ENCODE assay signal across 12 cellular contexts in genomic region chr9:92608221-92609141, GRCh38.
A peak's percentile ranks its signal among the peaks of the same experiment; 100 is the strongest.
DNase-seq lines count a peak whose midpoint lies in the region; ATAC-seq and TF ChIP-seq lines count a peak whose summit lies in the region.
"Had no signal": no experiment of that assay in that cellular context is flagged by ENCODE, and none has a peak within 500 bp of the region (broad histone marks: within the 10 kb centered on the region; RNA-seq: fewer than 3 reads in every experiment).

No MANE protein-coding gene starts in this region.

- no peak for TF ChIP-seq CTCF in GM23338 (conservative IDR thresholded peaks at IDR 0.05; ENCODE audit: low read depth in 2 of 2)
- no peak for TF ChIP-seq CTCF in omental fat pad (IDR thresholded peaks at IDR 0.05)
- no peak for TF ChIP-seq CTCF in mucosa of descending colon (IDR thresholded peaks at IDR 0.05)

- H3K27ac ChIP-seq in GM23338 (ENCODE audit: low read depth) = 0 out of 2 replicates have a peak overlapping the region, but pooled peaks have one; percentile 45

- peak; percentile 74 for ATAC-seq in GM23338
- ATAC-seq in left cardiac atrium = peak; percentile 64 to 77
- ATAC-seq in sciatic nerve = peak; percentile 56
- no peak for ATAC-seq in omental fat pad (ENCODE audit: low FRiP score)
- no peak for ATAC-seq in mucosa of descending colon
- ATAC-seq: CD8-positive, alpha-beta T cell; GM12878 had no signal

- no peak overlapping the region for H2AFZ ChIP-seq in GM23338

- no peak overlapping the region for H3K4me3 ChIP-seq in GM23338
- no peak overlapping the region for H3K4me3 ChIP-seq in adipocyte (ENCODE audit: low read length)
- no peak overlapping the region for H3K4me3 ChIP-seq in mucosa of descending colon
- H3K4me3 ChIP-seq: GM12878 had no signal

- intact Hi-C loops in left cardiac atrium (cut with DNase I) = no loop called here
- intact Hi-C loops in sciatic nerve (cut with DNase I) = no loop called here
- intact Hi-C loops in mucosa of descending colon (cut with DNase I, micrococcal nuclease) = no loop called here

- H3K4me1 Mint-ChIP-seq in GM23338 = no peaks in the 10 kb centered on the region

- H3K27ac Mint-ChIP-seq in GM23338 = peak overlapping the region; percentile 19; the same call in 1 of the 2 replicates
- H3K27ac Mint-ChIP-seq: CD8-positive, alpha-beta T cell had no signal

- no peak overlapping the region for H3K4me3 Mint-ChIP-seq in GM23338
- H3K4me3 Mint-ChIP-seq: CD8-positive, alpha-beta T cell had no signal

- H3K36me3 Mint-ChIP-seq in GM23338 (ENCODE audit: low read depth) = peaks cover 18% of the 10 kb centered on the region

- H3K9ac ChIP-seq in adipocyte (ENCODE audit: low read length) = peak overlapping the region; percentile 3

- DNase-seq in GM23338 (ENCODE audit: low spot score) (no peak), adipocyte (ENCODE audit: low read depth) (peak; percentile 15), left cardiac atrium (peak; percentile 52), sciatic nerve (ENCODE audit: low spot score) (no peak), omental fat pad (ENCODE audit: low spot score) (no peak), dedifferentiated amniotic fluid mesenchymal stem cell (ENCODE audit: extremely low spot score) (no peak), mucosa of descending colon (no peak)
- no peak for DNase-seq in stimulated activated CD4-positive, alpha-beta T cell treated with anti-CD3 and anti-CD28 coated beads, Interleukin-1b, Interleukin-23, amount 100 ng/mL, for 48 hours
- DNase-seq: midbrain; stimulated activated CD4-positive, alpha-beta T cell treated with anti-CD3 and anti-CD28 coated beads, Interleukin-2, amount 100 ng/mL, for 24 hours had no signal

- peaks cover 8% of the 10 kb centered on the region for H3K9me3 ChIP-seq in adipocyte (ENCODE audit: control insufficient read depth, low read length)
- H3K9me3 ChIP-seq in mucosa of descending colon = no peaks in the 10 kb centered on the region

- H4K20me1 ChIP-seq in GM23338 (replicated peaks; ENCODE audit: insufficient read depth) = no peaks in the 10 kb centered on the region

- H3K4me1 ChIP-seq in GM23338 (ENCODE audit: insufficient read depth) (no peaks in the 10 kb centered on the region), adipocyte (ENCODE audit: control insufficient read depth, insufficient read depth, low read length) (peaks cover 37% of the 10 kb centered on the region), mucosa of descending colon (ENCODE audit: low read depth) (no peaks in the 10 kb centered on the region)

- no peaks in the 10 kb centered on the region; the same call in 1 of the 2 replicates for H3K9me2 ChIP-seq in GM23338 (ENCODE audit: insufficient read depth)

- no peak overlapping the region for H3K4me2 ChIP-seq in GM23338

- peaks cover 17% of the 10 kb centered on the region for H3K9me3 Mint-ChIP-seq in GM23338

- peaks cover 7% of the 10 kb centered on the region for H3K27me3 Mint-ChIP-seq in GM23338 (ENCODE audit: insufficient read depth, low read depth, poor library complexity)

- no peaks in the 10 kb centered on the region for H3F3A ChIP-seq in GM23338 (replicated peaks; ENCODE audit: low read depth)

- H3K36me3 ChIP-seq in GM23338 (ENCODE audit: insufficient read depth) (peaks cover 5% of the 10 kb centered on the region; the same call in 1 of the 2 replicates), adipocyte (ENCODE audit: control insufficient read depth, insufficient read depth, low read length, severe bottlenecking) (peaks cover 15% of the 10 kb centered on the region), mucosa of descending colon (ENCODE audit: low read depth) (no peaks in the 10 kb centered on the region)

- no peaks in the 10 kb centered on the region for H3K79me2 ChIP-seq in GM23338 (replicated peaks; ENCODE audit: insufficient read depth)

- no peaks in the 10 kb centered on the region for H3K27me3 ChIP-seq in GM23338 (ENCODE audit: insufficient read depth)
- H3K27me3 ChIP-seq in adipocyte (replicated peaks; ENCODE audit: control insufficient read depth, insufficient read depth, low read length) = no peaks in the 10 kb centered on the region

TF ChIP-seq in GM23338, 12 proteins besides CTCF, POLR2A, EP300 and RAD21:
- no peak for TF ChIP-seq ZNF114 (CRISPR knock-in tag; IDR thresholded peaks at IDR 0.05)
- no peak for TF ChIP-seq NANOG (IDR thresholded peaks at IDR 0.05; ENCODE audit: borderline replicate concordance)
- no peak for TF ChIP-seq POLR2AphosphoS5 (IDR thresholded peaks at IDR 0.05; ENCODE audit: low read depth)
- TF ChIP-seq JUNB (IDR thresholded peaks at IDR 0.05; ENCODE audit: unreplicated experiment) = no peak
- TF ChIP-seq ZNF462 (CRISPR knock-in tag; IDR thresholded peaks at IDR 0.05) = no peak
- TF ChIP-seq STAT1 (IDR thresholded peaks at IDR 0.05; ENCODE audit: unreplicated experiment) = no peak

Comparison
In these comparisons a context has a peak if more than half of its experiments do, and no peak if none do; other contexts are left out.
1. ATAC-seq: peak in GM23338 (single experiment), left cardiac atrium (2 of 2) and sciatic nerve (single experiment); none in omental fat pad (single experiment) and mucosa of descending colon (single experiment).
2. DNase-seq: peak in adipocyte (single experiment) and left cardiac atrium (single experiment); none in GM23338 (single experiment), sciatic nerve (single experiment), omental fat pad (single experiment), stimulated activated CD4-positive, alpha-beta T cell treated with anti-CD3 and anti-CD28 coated beads, Interleukin-1b, Interleukin-23, amount 100 ng/mL, for 48 hours (single experiment), dedifferentiated amniotic fluid mesenchymal stem cell (single experiment) and mucosa of descending colon (0 of 3).